ENCODE assay signal across 17 cellular contexts in genomic region chrX:13791559-13791958, GRCh38. TPM values are rescaled to one million over a fixed set of nuclear protein-coding genes. Genes with fewer than 3 reads are reported as not detected.
DNase-seq lines count a peak whose midpoint lies in the region; TF ChIP-seq lines count a peak whose summit lies in the region.
"Had no signal": no experiment of that assay in that cellular context is flagged by ENCODE, and none has a peak within 500 bp of the region (broad histone marks: within the 10 kb centered on the region; RNA-seq: fewer than 3 reads in every experiment).

No MANE protein-coding gene starts in this region.

- H3K27ac ChIP-seq in layer of hippocampus (ENCODE audit: low read depth, low read length): peak overlapping the region; percentile 83
- H3K27ac ChIP-seq in testis: no peak overlapping the region
- H3K27ac ChIP-seq: gastrocnemius medialis, Peyer's patch had no signal

- no peak overlapping the region for H3K4me3 ChIP-seq in testis
- H3K4me3 ChIP-seq: gastrocnemius medialis, Peyer's patch had no signal

- WGBS in testis, 2 donors: 52 to 55% methylated on average over 2 of the region's 2 CpGs

- no peak for TF ChIP-seq CTCF in testis (IDR thresholded peaks at IDR 0.05)

- intact Hi-C loops in testis (cut with DNase I; ENCODE audit: low total_unique reads): no loop called here

- no peaks in the 10 kb centered on the region for H3K9me3 ChIP-seq in testis
- H3K9me3 ChIP-seq: gastrocnemius medialis, Peyer's patch had no signal

- TF ChIP-seq POLR2A in testis (IDR thresholded peaks at IDR 0.05): no peak

- DNase-seq in NCI-H2196 (lab: John Stamatoyannopoulos, UW; ENCODE audit: unreplicated experiment) (peak; percentile 11), NCI-H2196 treated with DMSO at 0.1 percent for 48 hours (lab: John Stamatoyannopoulos, UW; ENCODE audit: unreplicated experiment) (no peak), cerebellum (ENCODE audit: low spot score) (peak; percentile 17), testis (peak; percentile 19), NCI-H187 treated with DMSO at 0.1 percent for 48 hours (lab: John Stamatoyannopoulos, UW) (no peak), kidney glomerular epithelial cell (lab: John Stamatoyannopoulos, UW) (no peak), NCI-H1436 treated with DMSO at 0.1 percent for 48 hours (lab: John Stamatoyannopoulos, UW) (no peak)
- DNase-seq: ACHN; activated CD8-positive, alpha-beta memory T cell treated with anti-CD3 and anti-CD28 coated beads, Interleukin-2, amount 50 U/mL, for 48 hours; activated naive CD8-positive, alpha-beta T cell treated with anti-CD3 and anti-CD28 coated beads, Interleukin-2, amount 10 ng/mL, durations not matched to agents 7 days and 5 days; DMS 273 treated with DMSO at 0.1 percent for 48 hours; gastrocnemius medialis; left cardiac atrium; Peyer's patch; stimulated activated CD4-positive, alpha-beta T cell treated with anti-CD3 and anti-CD28 coated beads, Interleukin-12 subunit alpha, Interleukin-12 subunit beta, amount 100 ng/mL, for 4 hours; T-helper 1 cell had no signal

- H3K27me3 ChIP-seq in layer of hippocampus (ENCODE audit: control insufficient read depth, insufficient read depth, low read length) (no peaks in the 10 kb centered on the region), testis (no peaks in the 10 kb centered on the region)
- H3K27me3 ChIP-seq: gastrocnemius medialis, Peyer's patch had no signal

- H3K4me1 ChIP-seq in testis: no peaks in the 10 kb centered on the region
- H3K4me1 ChIP-seq: gastrocnemius medialis, Peyer's patch had no signal

- no peaks in the 10 kb centered on the region for H3K36me3 ChIP-seq in testis (ENCODE audit: low read depth, missing control alignments)
- H3K36me3 ChIP-seq: gastrocnemius medialis, Peyer's patch had no signal

RNA-seq across cellular contexts. Expression of gene GPM6B, which starts 25.3 kb away (rescaled TPM):
- total RNA-seq in cerebellum (308 TPM), testis (10 to 100 TPM in 1 of 2 donors, 1 to 10 TPM in 1; 5.4 to 10.2 TPM)
- 8.5 TPM for polyA plus RNA-seq in testis (ENCODE audit: insufficient read depth, low read depth, low replicate concordance)
- total RNA-seq: activated naive CD8-positive, alpha-beta T cell treated with anti-CD3 and anti-CD28 coated beads, Interleukin-2, amount 10 ng/mL, durations not matched to agents 7 days and 5 days had no signal

RNA-seq across cellular contexts. Expression of gene OFD1, which starts 57.0 kb away (rescaled TPM):
- total RNA-seq in cerebellum (31.3 TPM), testis (10 to 100 TPM; 36.3 to 39.7 TPM)
- polyA plus RNA-seq in testis (ENCODE audit: insufficient read depth, low read depth, low replicate concordance): 11.5 TPM

RNA-seq across cellular contexts. Expression of gene TRAPPC2, which starts 57.1 kb away (rescaled TPM):
- total RNA-seq in cerebellum (40.1 TPM), testis (1 to 10 TPM; 8.7 to 9.7 TPM)
- 7.1 TPM for polyA plus RNA-seq in testis (ENCODE audit: insufficient read depth, low read depth, low replicate concordance)

Comparison
In these comparisons a context has a peak if more than half of its experiments do, and no peak if none do; other contexts are left out.
1. DNase-seq: peak in NCI-H2196 (single experiment), cerebellum (single experiment) and testis (single experiment); none in NCI-H2196 treated with DMSO at 0.1 percent for 48 hours (single experiment), NCI-H187 treated with DMSO at 0.1 percent for 48 hours (single experiment), kidney glomerular epithelial cell (single experiment) and NCI-H1436 treated with DMSO at 0.1 percent for 48 hours (single experiment).
2. RNA of gene GPM6B, which starts 25.3 kb away (total RNA-seq): 308 TPM in cerebellum (single experiment); 5.4 to 10.2 TPM in testis; every median in the first group is over 10 times any median in the second.